9 cellular contexts compared by ENCODE assay signal in genomic region chr5:103340717-103341397, GRCh38.
DNase-seq lines count a peak whose midpoint lies in the region; ATAC-seq and TF ChIP-seq lines count a peak whose summit lies in the region.
"Had no signal": no experiment of that assay in that cellular context is flagged by ENCODE, and none has a peak within 500 bp of the region (broad histone marks: within the 10 kb centered on the region; RNA-seq: fewer than 3 reads in every experiment).

No MANE protein-coding gene starts in this region.

- H3K79me2 ChIP-seq in KMS-11 (ENCODE audit: insufficient read depth, low read depth) = no peaks in the 10 kb centered on the region

- H3K36me3 ChIP-seq in KMS-11 (ENCODE audit: insufficient read depth) = no peaks in the 10 kb centered on the region

- peaks cover 11% of the 10 kb centered on the region for H3K27me3 Mint-ChIP-seq in activated CD8-positive, alpha-beta memory T cell treated with anti-CD3 and anti-CD28 coated beads, Interleukin-2, amount 10 ng/mL, durations not matched to agents 7 days and 5 days
- peaks cover 21% of the 10 kb centered on the region for H3K27me3 Mint-ChIP-seq in stimulated activated naive CD8-positive, alpha-beta T cell treated with anti-CD3 and anti-CD28 coated beads, Interleukin-15, amount 100 ng/mL, for 72 hours

- H3K4me2 ChIP-seq in KMS-11 = peak overlapping the region; percentile 39

- CTCF ChIA-PET in activated CD8-positive, alpha-beta memory T cell treated with anti-CD3 and anti-CD28 coated beads, Interleukin-2, amount 10 ng/mL, durations not matched to agents 7 days and 5 days (lab: Charles Lee) = interaction anchor here (1.1 to 1.2 kb wide), 2 partner anchors 70 to 136 kb away, joined by 3 read pairs; no protein-coding TSS in a partner anchor

- peaks cover 2% of the 10 kb centered on the region for H3K9me3 Mint-ChIP-seq in activated CD8-positive, alpha-beta memory T cell treated with anti-CD3 and anti-CD28 coated beads, Interleukin-2, amount 10 ng/mL, durations not matched to agents 7 days and 5 days (ENCODE audit: low read depth)
- peaks cover 0 to 5% of the 10 kb centered on the region in 2 donors for H3K9me3 Mint-ChIP-seq in stimulated activated naive CD8-positive, alpha-beta T cell treated with anti-CD3 and anti-CD28 coated beads, Interleukin-15, amount 100 ng/mL, for 72 hours

- peak overlapping the region; percentile 25; the same call in 1 of the 2 replicates for H3K9ac ChIP-seq in KMS-11

- peak overlapping the region; percentile 72 for H3K27ac Mint-ChIP-seq in activated CD8-positive, alpha-beta memory T cell treated with anti-CD3 and anti-CD28 coated beads, Interleukin-2, amount 10 ng/mL, durations not matched to agents 7 days and 5 days
- no peak overlapping the region for H3K27ac Mint-ChIP-seq in stimulated activated naive CD8-positive, alpha-beta T cell treated with anti-CD3 and anti-CD28 coated beads, Interleukin-15, amount 100 ng/mL, for 72 hours

- no peak for TF ChIP-seq CTCF in KMS-11 (conservative IDR thresholded peaks at IDR 0.05; ENCODE audit: low read depth, low read length)

- DNase-seq in activated CD8-positive, alpha-beta memory T cell treated with anti-CD3 and anti-CD28 coated beads, Interleukin-2, amount 10 ng/mL, durations not matched to agents 7 days and 5 days = peak; percentile 58
- no peak for DNase-seq in activated CD8-positive, alpha-beta memory T cell treated with anti-CD3 and anti-CD28 coated beads for 24 hours
- no peak for DNase-seq in stimulated activated naive CD8-positive, alpha-beta T cell treated with anti-CD3 and anti-CD28 coated beads, Interleukin-15, amount 100 ng/mL, for 72 hours
- DNase-seq in glomerular visceral epithelial cell (ENCODE audit: extremely low spot score) = no peak
- no peak for DNase-seq in NCI-H187 (lab: John Stamatoyannopoulos, UW)
- DNase-seq in HuH-7.5 (ENCODE audit: low spot score) = no peak
- DNase-seq: activated CD8-positive, alpha-beta memory T cell treated with anti-CD3 and anti-CD28 coated beads, Interleukin-2, amount 50 U/mL, for 4 hours had no signal

- H3K4me1 ChIP-seq in KMS-11 (ENCODE audit: low read depth, poor library complexity, severe bottlenecking) = peaks cover 31% of the 10 kb centered on the region

- peaks cover 19% of the 10 kb centered on the region for H3K4me1 Mint-ChIP-seq in activated CD8-positive, alpha-beta memory T cell treated with anti-CD3 and anti-CD28 coated beads, Interleukin-2, amount 10 ng/mL, durations not matched to agents 7 days and 5 days
- no peaks in the 10 kb centered on the region for H3K4me1 Mint-ChIP-seq in stimulated activated naive CD8-positive, alpha-beta T cell treated with anti-CD3 and anti-CD28 coated beads, Interleukin-15, amount 100 ng/mL, for 72 hours

- H3K4me3 Mint-ChIP-seq in activated CD8-positive, alpha-beta memory T cell treated with anti-CD3 and anti-CD28 coated beads, Interleukin-2, amount 10 ng/mL, durations not matched to agents 7 days and 5 days = peak overlapping the region; percentile 30
- H3K4me3 Mint-ChIP-seq in stimulated activated naive CD8-positive, alpha-beta T cell treated with anti-CD3 and anti-CD28 coated beads, Interleukin-15, amount 100 ng/mL, for 72 hours = no peak overlapping the region

- H3K27me3 ChIP-seq in KMS-11 (ENCODE audit: insufficient read depth, low read depth) = no peaks in the 10 kb centered on the region

- no peak overlapping the region for H3K4me3 ChIP-seq in KMS-11 (IDR thresholded peaks at IDR 0.05; ENCODE audit: insufficient read depth, low read depth, low read length)

- peak overlapping the region; percentile 61 for H3K27ac ChIP-seq in KMS-11

- no peaks in the 10 kb centered on the region for H4K20me1 ChIP-seq in KMS-11 (ENCODE audit: insufficient read depth)

- peak; percentile 99 for ATAC-seq in activated CD8-positive, alpha-beta memory T cell treated with anti-CD3 and anti-CD28 coated beads, Interleukin-2, amount 10 ng/mL, durations not matched to agents 7 days and 5 days
- ATAC-seq in HG02678 (IDR thresholded peaks at IDR 0.05; ENCODE audit: unreplicated experiment) = peak; percentile 99
- peak; percentile 73 for ATAC-seq in stimulated activated naive CD8-positive, alpha-beta T cell treated with anti-CD3 and anti-CD28 coated beads, Interleukin-15, amount 100 ng/mL, for 72 hours

- H3K36me3 Mint-ChIP-seq in activated CD8-positive, alpha-beta memory T cell treated with anti-CD3 and anti-CD28 coated beads, Interleukin-2, amount 10 ng/mL, durations not matched to agents 7 days and 5 days = peaks cover 14% of the 10 kb centered on the region

- peak overlapping the region; percentile 23; the same call in 1 of the 2 replicates for H2AFZ ChIP-seq in KMS-11 (ENCODE audit: low read depth)
